15 cellular contexts compared by ENCODE assay signal in the genomic region with DNA sequence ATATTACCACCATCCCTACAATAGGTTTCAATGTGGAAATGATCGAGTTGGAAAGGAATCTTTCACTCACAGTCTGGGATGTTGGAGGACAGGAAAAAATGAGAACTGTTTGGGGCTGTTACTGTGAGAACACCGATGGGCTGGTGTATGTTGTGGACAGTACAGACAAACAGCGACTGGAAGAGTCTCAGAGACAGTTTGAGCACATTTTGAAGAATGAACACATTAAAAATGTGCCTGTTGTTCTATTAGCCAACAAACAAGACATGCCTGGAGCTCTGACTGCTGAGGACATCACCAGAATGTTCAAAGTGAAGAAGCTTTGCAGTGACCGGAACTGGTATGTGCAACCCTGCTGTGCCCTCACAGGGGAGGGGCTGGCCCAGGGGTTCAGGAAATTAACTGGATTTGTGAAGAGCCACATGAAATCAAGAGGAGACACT. TPM values are rescaled to one million over a fixed set of nuclear protein-coding genes. Genes with fewer than 3 reads are reported as not detected.
DNase-seq lines count a peak whose midpoint lies in the region; ATAC-seq and TF ChIP-seq lines count a peak whose summit lies in the region.
"Had no signal": no experiment of that assay in that cellular context is flagged by ENCODE, and none has a peak within 500 bp of the region (broad histone marks: within the 10 kb centered on the region; RNA-seq: fewer than 3 reads in every experiment).

No MANE protein-coding gene starts in this region.

- H3K36me3 Mint-ChIP-seq in mesothelial cell of epicardium (no peaks in the 10 kb centered on the region), type B pancreatic cell (no peaks in the 10 kb centered on the region)
- H3K36me3 Mint-ChIP-seq in effector memory CD8-positive, alpha-beta T cell (ENCODE audit: insufficient read depth) = no peaks in the 10 kb centered on the region

- TF ChIP-seq CTCF in mesothelial cell of epicardium (IDR thresholded peaks at IDR 0.05; ENCODE audit: unreplicated experiment) = no peak
- no peak for TF ChIP-seq CTCF in type B pancreatic cell (conservative IDR thresholded peaks at IDR 0.05)

- H3K27ac Mint-ChIP-seq in mesothelial cell of epicardium = peak overlapping the region; percentile 4
- H3K27ac Mint-ChIP-seq in type B pancreatic cell = peak overlapping the region; percentile 81
- H3K27ac Mint-ChIP-seq in effector memory CD8-positive, alpha-beta T cell = no peak overlapping the region
- H3K27ac Mint-ChIP-seq: activated CD4-positive, alpha-beta T cell treated with anti-CD3 and anti-CD28 coated beads, Interleukin-2, amount 10 ng/mL, durations not matched to agents 7 days and 5 days had no signal

- no peaks in the 10 kb centered on the region for H3K9me3 Mint-ChIP-seq in mesothelial cell of epicardium
- H3K9me3 Mint-ChIP-seq in type B pancreatic cell = peaks cover 4% of the 10 kb centered on the region
- H3K9me3 Mint-ChIP-seq in effector memory CD8-positive, alpha-beta T cell = no peaks in the 10 kb centered on the region
- H3K9me3 Mint-ChIP-seq: activated CD4-positive, alpha-beta T cell treated with anti-CD3 and anti-CD28 coated beads, Interleukin-2, amount 10 ng/mL, durations not matched to agents 7 days and 5 days had no signal

- H3K4me3 Mint-ChIP-seq in mesothelial cell of epicardium (no peak overlapping the region), type B pancreatic cell (peak overlapping the region; percentile 66)
- H3K4me3 Mint-ChIP-seq in effector memory CD8-positive, alpha-beta T cell = no peak overlapping the region
- H3K4me3 Mint-ChIP-seq: activated CD4-positive, alpha-beta T cell treated with anti-CD3 and anti-CD28 coated beads, Interleukin-2, amount 10 ng/mL, durations not matched to agents 7 days and 5 days had no signal

- ATAC-seq in effector memory CD8-positive, alpha-beta T cell (replicated peaks) = no peak
- no peak for ATAC-seq in HG03196 (IDR thresholded peaks at IDR 0.05; ENCODE audit: unreplicated experiment)
- ATAC-seq: left ventricle myocardium superior had no signal

- H3K4me1 Mint-ChIP-seq in mesothelial cell of epicardium (peaks cover 25% of the 10 kb centered on the region), type B pancreatic cell (ENCODE audit: unreplicated experiment) (peaks cover 37% of the 10 kb centered on the region)
- no peaks in the 10 kb centered on the region for H3K4me1 Mint-ChIP-seq in effector memory CD8-positive, alpha-beta T cell (ENCODE audit: low read depth in 2 of 2)
- H3K4me1 Mint-ChIP-seq: activated CD4-positive, alpha-beta T cell treated with anti-CD3 and anti-CD28 coated beads, Interleukin-2, amount 10 ng/mL, durations not matched to agents 7 days and 5 days had no signal

- H3K27me3 Mint-ChIP-seq in mesothelial cell of epicardium (ENCODE audit: low read depth) = no peaks in the 10 kb centered on the region
- H3K27me3 Mint-ChIP-seq in type B pancreatic cell = no peaks in the 10 kb centered on the region
- peaks cover 21 to 25% of the 10 kb centered on the region in 2 donors for H3K27me3 Mint-ChIP-seq in effector memory CD8-positive, alpha-beta T cell

- DNase-seq in DMS53 (lab: John Stamatoyannopoulos, UW) (peak; percentile 2), DMS53 treated with DMSO at 0.1 percent for 48 hours (lab: John Stamatoyannopoulos, UW; ENCODE audit: unreplicated experiment) (no peak), dermis blood vessel endothelial cell (peak; percentile 36), mesothelial cell of epicardium (ENCODE audit: low spot score in 2 of 2, unreplicated experiment in 2 of 2) (no peak), type B pancreatic cell (ENCODE audit: extremely low spot score, unreplicated experiment) (no peak), cortex of kidney (lab: John Stamatoyannopoulos, UW) (no peak)
- no peak for DNase-seq in effector memory CD8-positive, alpha-beta T cell
- DNase-seq: activated CD4-positive, alpha-beta T cell treated with anti-CD3 and anti-CD28 coated beads, Interleukin-2, amount 10 ng/mL, durations not matched to agents 7 days and 5 days; central memory CD4-positive, alpha-beta T cell; DMS 273 treated with DMSO at 0.1 percent for 48 hours; left ventricle myocardium superior; NCI-H1048; NCI-H526; posterior cingulate gyrus had no signal

RNA-seq across cellular contexts. Expression of a gene that starts 0.5 kb away (rescaled TPM):
- total RNA-seq in dermis blood vessel endothelial cell (not detected in 2 replicates), mesothelial cell of epicardium (not detected in 3 replicates), type B pancreatic cell (ENCODE audit: low replicate concordance) (0.53 and 1.9 TPM in 2 replicates)
- total RNA-seq: activated CD4-positive, alpha-beta T cell treated with anti-CD3 and anti-CD28 coated beads, Interleukin-2, amount 10 ng/mL, durations not matched to agents 7 days and 5 days; left ventricle myocardium superior had no signal

Comparison
In these comparisons a context has a peak if more than half of its experiments do, and no peak if none do; other contexts are left out.
1. DNase-seq: peak in DMS53 (single experiment) and dermis blood vessel endothelial cell (single experiment); none in DMS53 treated with DMSO at 0.1 percent for 48 hours (single experiment), mesothelial cell of epicardium (0 of 2), type B pancreatic cell (single experiment), effector memory CD8-positive, alpha-beta T cell (0 of 3) and cortex of kidney (single experiment).
2. H3K27ac Mint-ChIP-seq: peak in mesothelial cell of epicardium (single experiment) and type B pancreatic cell (single experiment); none in effector memory CD8-positive, alpha-beta T cell (0 of 2).